23 cellular contexts compared by ENCODE assay signal in the genomic region with DNA sequence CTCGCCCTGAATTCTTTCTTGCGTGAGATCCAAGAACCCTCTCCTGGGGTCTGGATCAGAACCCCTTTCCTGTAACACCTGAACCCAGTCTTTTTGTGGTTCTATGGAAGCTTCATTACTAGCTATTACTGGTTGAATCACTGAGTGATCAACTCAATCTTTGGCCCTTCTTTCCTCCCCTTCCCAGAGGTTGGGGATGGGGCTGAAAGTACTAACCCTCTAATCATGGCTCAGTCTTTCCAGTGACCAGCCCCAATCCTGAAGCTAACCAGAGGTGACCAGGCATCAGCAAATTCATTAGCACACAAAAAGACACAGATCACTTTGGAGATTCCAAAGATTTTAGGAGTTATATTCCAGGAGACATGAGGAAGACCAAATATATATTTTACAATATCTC.
"Had no signal": no experiment of that assay in that cellular context is flagged by ENCODE, and none has a peak within 500 bp of the region (broad histone marks: within the 10 kb centered on the region; RNA-seq: fewer than 3 reads in every experiment).

No MANE protein-coding gene starts in this region.

- H3K4me3 Mint-ChIP-seq: activated naive CD4-positive, alpha-beta T cell treated with anti-CD3 and anti-CD28 coated beads for 36 hours; activated T-cell treated with anti-CD3 and anti-CD28 coated beads, Interleukin-2, amount 50 U/mL, for 24 hours; central memory CD8-positive, alpha-beta T cell; stimulated activated naive CD8-positive, alpha-beta T cell treated with anti-CD3 and anti-CD28 coated beads, Interleukin-15, amount 100 ng/mL, for 72 hours had no signal

- H3K4me2 ChIP-seq: hepatocyte had no signal

- H3K9me3 ChIP-seq: breast epithelium, esophagus muscularis mucosa, lower lobe of right lung, ovary, prostate gland, tibial artery had no signal

- H3K27ac ChIP-seq: dorsolateral prefrontal cortex, esophagus muscularis mucosa, hepatocyte, lower lobe of right lung, ovary, prostate gland, spleen, tibial artery had no signal

- DNase-seq: activated CD4-positive, alpha-beta T cell treated with anti-CD3 and anti-CD28 coated beads, Interleukin-2, amount 50 U/mL, for 1 hour; activated naive CD4-positive, alpha-beta T cell treated with anti-CD3 and anti-CD28 coated beads for 36 hours; activated T-cell treated with anti-CD3 and anti-CD28 coated beads, Interleukin-2, amount 50 U/mL, for 24 hours; dorsolateral prefrontal cortex; glutamatergic neuron; immature natural killer cell; lower lobe of right lung; mesendoderm; naive thymus-derived CD4-positive, alpha-beta T cell; ovary; spleen; stimulated activated CD4-positive, alpha-beta T cell treated with anti-CD3 and anti-CD28 coated beads, Interleukin-4, amount 100 ng/mL, for 1 hour; stimulated activated naive CD8-positive, alpha-beta T cell treated with anti-CD3 and anti-CD28 coated beads, Interleukin-15, amount 100 ng/mL, for 72 hours; T-helper 2 cell; tibial artery had no signal

- FAIRE-seq: colon, frontal cortex had no signal

- ATAC-seq: left lobe of liver; lower lobe of right lung; naive thymus-derived CD4-positive, alpha-beta T cell; stimulated activated naive CD8-positive, alpha-beta T cell treated with anti-CD3 and anti-CD28 coated beads, Interleukin-15, amount 100 ng/mL, for 72 hours had no signal

- H3K27ac Mint-ChIP-seq: activated naive CD4-positive, alpha-beta T cell treated with anti-CD3 and anti-CD28 coated beads for 36 hours; activated T-cell treated with anti-CD3 and anti-CD28 coated beads, Interleukin-2, amount 50 U/mL, for 24 hours; immature natural killer cell; stimulated activated naive CD8-positive, alpha-beta T cell treated with anti-CD3 and anti-CD28 coated beads, Interleukin-15, amount 100 ng/mL, for 72 hours had no signal

- H3K4me1 ChIP-seq: breast epithelium, prostate gland had no signal

- H3K27me3 Mint-ChIP-seq: activated T-cell treated with anti-CD3 and anti-CD28 coated beads, Interleukin-2, amount 50 U/mL, for 24 hours; central memory CD8-positive, alpha-beta T cell; naive thymus-derived CD4-positive, alpha-beta T cell; stimulated activated naive CD8-positive, alpha-beta T cell treated with anti-CD3 and anti-CD28 coated beads, Interleukin-15, amount 100 ng/mL, for 72 hours had no signal

- H3K4me3 ChIP-seq: breast epithelium, dorsolateral prefrontal cortex, esophagus muscularis mucosa, hepatocyte, lower lobe of right lung, ovary, prostate gland, spleen, tibial artery had no signal

- H3K36me3 ChIP-seq: breast epithelium, esophagus muscularis mucosa, lower lobe of right lung, ovary, prostate gland, tibial artery had no signal

- H3K27me3 ChIP-seq: breast epithelium, dorsolateral prefrontal cortex, esophagus muscularis mucosa, hepatocyte, ovary, spleen, tibial artery had no signal

- H2AFZ ChIP-seq: hepatocyte had no signal

- H3K9me3 Mint-ChIP-seq: central memory CD8-positive, alpha-beta T cell had no signal
